22 cellular contexts compared by ENCODE assay signal in the genomic region with DNA sequence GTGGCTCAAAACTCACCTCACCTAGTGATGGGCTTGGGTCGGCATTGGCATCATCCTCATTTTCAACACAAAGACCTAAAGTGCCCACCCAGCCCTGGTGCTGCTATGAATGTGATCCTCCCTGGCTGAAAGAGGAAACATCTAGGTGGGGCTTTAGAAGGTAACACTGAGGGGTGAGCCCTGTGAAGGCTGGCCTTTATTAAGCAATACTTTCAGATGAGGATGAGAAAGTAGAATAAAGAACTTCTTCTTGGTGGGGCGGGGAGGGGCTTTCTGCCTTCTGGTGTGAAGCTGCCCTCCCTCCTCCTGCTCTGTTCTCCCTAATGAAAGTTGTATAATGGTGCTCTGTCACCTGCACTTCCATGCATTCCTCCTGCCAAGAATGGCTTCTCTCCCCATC.
DNase-seq lines count a peak whose midpoint lies in the region; ATAC-seq and TF ChIP-seq lines count a peak whose summit lies in the region.
"Had no signal": no experiment of that assay in that cellular context is flagged by ENCODE, and none has a peak within 500 bp of the region (broad histone marks: within the 10 kb centered on the region; RNA-seq: fewer than 3 reads in every experiment).

No MANE protein-coding gene starts in this region.

- H3K4me1 Mint-ChIP-seq in stimulated activated naive CD8-positive, alpha-beta T cell treated with anti-CD3 and anti-CD28 coated beads, Interleukin-15, Interleukin-2, amounts not matched to agents 100 ng/mL and 50 ng/mL, for 24 hours (ENCODE audit: low read depth): peaks cover 98% of the 10 kb centered on the region
- H3K4me1 Mint-ChIP-seq in T-helper 17 cell (peaks cover 61% of the 10 kb centered on the region), memory B cell (peaks cover 35% of the 10 kb centered on the region), type B pancreatic cell (ENCODE audit: unreplicated experiment) (peaks cover 59% of the 10 kb centered on the region)

- H3K9me3 Mint-ChIP-seq in stimulated activated naive CD8-positive, alpha-beta T cell treated with anti-CD3 and anti-CD28 coated beads, Interleukin-15, Interleukin-2, amounts not matched to agents 100 ng/mL and 50 ng/mL, for 24 hours: no peaks in the 10 kb centered on the region
- no peaks in the 10 kb centered on the region for H3K9me3 Mint-ChIP-seq in memory B cell
- no peaks in the 10 kb centered on the region for H3K9me3 Mint-ChIP-seq in type B pancreatic cell

- peaks cover 99% of the 10 kb centered on the region for H3K36me3 Mint-ChIP-seq in stimulated activated naive CD8-positive, alpha-beta T cell treated with anti-CD3 and anti-CD28 coated beads, Interleukin-15, Interleukin-2, amounts not matched to agents 100 ng/mL and 50 ng/mL, for 24 hours (ENCODE audit: low read depth)
- H3K36me3 Mint-ChIP-seq in T-helper 17 cell (ENCODE audit: low read depth) (peaks cover 6% of the 10 kb centered on the region), memory B cell (peaks cover 4% of the 10 kb centered on the region), type B pancreatic cell (peaks cover 44% of the 10 kb centered on the region)

- TF ChIP-seq CTCF in type B pancreatic cell (conservative IDR thresholded peaks at IDR 0.05) (no peak), foreskin keratinocyte (conservative IDR thresholded peaks at IDR 0.05) (no peak)

- DNase-seq in stimulated activated naive CD8-positive, alpha-beta T cell treated with anti-CD3 and anti-CD28 coated beads, Interleukin-15, Interleukin-2, amounts not matched to agents 100 U/mL and 50 U/mL, for 24 hours: no peak
- no peak for DNase-seq in T-helper 17 cell
- DNase-seq in memory B cell (ENCODE audit: low spot score in 2 of 2): no peak
- no peak for DNase-seq in type B pancreatic cell (ENCODE audit: extremely low spot score, unreplicated experiment)
- no peak for DNase-seq in foreskin keratinocyte
- DNase-seq in COR-L47 (lab: John Stamatoyannopoulos, UW): no peak
- DNase-seq: amniotic stem cell; dermis blood vessel endothelial cell; foreskin fibroblast; islet precursor cell; lower lobe of right lung; NCI-H1105 treated with DMSO at 0.1 percent for 48 hours; NCI-H2107; NCI-H526; PC-9; SJCRH30; stimulated activated CD4-positive, alpha-beta T cell treated with anti-CD3 and anti-CD28 coated beads, Interleukin-1b, Interleukin-23, amount 100 ng/mL, for 48 hours had no signal

- H3K27me3 ChIP-seq in foreskin keratinocyte: no peaks in the 10 kb centered on the region
- H3K27me3 ChIP-seq: cardiac muscle cell, hepatocyte, SJCRH30, upper lobe of left lung had no signal

- H3K4me1 ChIP-seq in foreskin keratinocyte: peaks cover 20% of the 10 kb centered on the region
- H3K4me1 ChIP-seq: SJCRH30 had no signal

- peaks cover 1% of the 10 kb centered on the region for H3K9me3 ChIP-seq in T-helper 17 cell (ENCODE audit: control insufficient read depth, low read length, poor library complexity, severe bottlenecking)
- H3K9me3 ChIP-seq: lower lobe of right lung, SJCRH30, upper lobe of left lung had no signal

- peak overlapping the region; percentile 45 for H3K4me3 Mint-ChIP-seq in stimulated activated naive CD8-positive, alpha-beta T cell treated with anti-CD3 and anti-CD28 coated beads, Interleukin-15, Interleukin-2, amounts not matched to agents 100 ng/mL and 50 ng/mL, for 24 hours
- peak overlapping the region; percentile 66 for H3K4me3 Mint-ChIP-seq in T-helper 17 cell
- H3K4me3 Mint-ChIP-seq in memory B cell: no peak overlapping the region
- no peak overlapping the region for H3K4me3 Mint-ChIP-seq in type B pancreatic cell

- peak overlapping the region; percentile 89 for H3K27ac Mint-ChIP-seq in stimulated activated naive CD8-positive, alpha-beta T cell treated with anti-CD3 and anti-CD28 coated beads, Interleukin-15, Interleukin-2, amounts not matched to agents 100 ng/mL and 50 ng/mL, for 24 hours
- H3K27ac Mint-ChIP-seq in T-helper 17 cell (peak overlapping the region; percentile 84), memory B cell (no peak overlapping the region), type B pancreatic cell (peak overlapping the region; percentile 69)

- no peak for ATAC-seq in stimulated activated naive CD8-positive, alpha-beta T cell treated with anti-CD3 and anti-CD28 coated beads, Interleukin-15, Interleukin-2, amounts not matched to agents 100 U/mL and 50 U/mL, for 24 hours
- ATAC-seq in T-helper 17 cell: no peak
- ATAC-seq in memory B cell (ENCODE audit: low read depth): peak; percentile 48
- ATAC-seq in foreskin keratinocyte: no peak
- ATAC-seq in HG03097 (IDR thresholded peaks at IDR 0.05; ENCODE audit: low FRiP score, unreplicated experiment): no peak
- ATAC-seq: lower lobe of right lung had no signal

- no peak overlapping the region for H3K27ac ChIP-seq in foreskin keratinocyte
- H3K27ac ChIP-seq: cardiac muscle cell, hepatocyte, lower lobe of right lung, PC-9, SJCRH30 had no signal

- H3K27me3 Mint-ChIP-seq in stimulated activated naive CD8-positive, alpha-beta T cell treated with anti-CD3 and anti-CD28 coated beads, Interleukin-15, Interleukin-2, amounts not matched to agents 100 ng/mL and 50 ng/mL, for 24 hours: no peaks in the 10 kb centered on the region
- H3K27me3 Mint-ChIP-seq in T-helper 17 cell (no peaks in the 10 kb centered on the region), memory B cell (no peaks in the 10 kb centered on the region), type B pancreatic cell (no peaks in the 10 kb centered on the region)

Comparison
In these comparisons a context has a peak if more than half of its experiments do, and no peak if none do; other contexts are left out.
1. H3K4me3 Mint-ChIP-seq: peak in stimulated activated naive CD8-positive, alpha-beta T cell treated with anti-CD3 and anti-CD28 coated beads, Interleukin-15, Interleukin-2, amounts not matched to agents 100 ng/mL and 50 ng/mL, for 24 hours (single experiment) and T-helper 17 cell (single experiment); none in memory B cell (single experiment) and type B pancreatic cell (single experiment).